2 cellular contexts compared by ENCODE assay signal in genomic region chrY:23209802-23210495, GRCh38. TPM values are rescaled to one million over a fixed set of nuclear protein-coding genes. Genes with fewer than 3 reads are reported as not detected.
"Had no signal": no experiment of that assay in that cellular context is flagged by ENCODE, and none has a peak within 500 bp of the region (broad histone marks: within the 10 kb centered on the region; RNA-seq: fewer than 3 reads in every experiment).

No MANE protein-coding gene starts in this region.

RNA-seq across cellular contexts. Expression of gene DAZ2, which starts 9.4 kb away (rescaled TPM):
- total RNA-seq: G401, GM12878 had no signal

RNA-seq across cellular contexts. Expression of gene DAZ1, which starts 11.1 kb away (rescaled TPM):
- total RNA-seq: G401, GM12878 had no signal
